Comparison of ENCODE assay signal across 12 cellular contexts in the genomic region with DNA sequence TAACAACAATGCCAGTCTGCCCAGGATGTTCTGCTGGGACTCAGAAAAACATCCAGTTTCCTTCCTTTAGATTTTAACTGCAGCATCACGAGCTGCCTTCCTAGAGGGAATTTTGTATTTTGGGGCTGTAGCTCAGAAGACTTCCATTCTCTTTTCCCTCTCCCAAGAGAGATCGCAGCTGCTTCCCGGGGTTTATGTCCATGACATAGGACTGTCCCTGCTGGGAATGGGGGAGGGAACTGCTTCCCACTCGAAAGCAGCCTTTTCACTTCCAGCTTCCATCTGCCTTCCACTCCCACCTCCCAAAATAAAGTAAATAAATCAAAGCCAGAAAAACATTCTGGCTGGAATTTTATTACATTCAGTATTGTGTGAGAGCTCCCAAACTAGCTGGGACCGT. TPM values are rescaled to one million over a fixed set of nuclear protein-coding genes. Genes with fewer than 3 reads are reported as not detected.
DNase-seq lines count a peak whose midpoint lies in the region; ATAC-seq lines count a peak whose summit lies in the region.
"Had no signal": no experiment of that assay in that cellular context is flagged by ENCODE, and none has a peak within 500 bp of the region (broad histone marks: within the 10 kb centered on the region; RNA-seq: fewer than 3 reads in every experiment).

No MANE protein-coding gene starts in this region.

- WGBS in mesendoderm (ENCODE audit: extremely low coverage, insufficient coverage, low lambda C conversion rate): no CpG with 5 or more reads among the region's 5 CpGs

- no peak overlapping the region for H2BK120ac ChIP-seq in mesendoderm (ENCODE audit: low read depth, low read length)

- no peak overlapping the region for H3K9ac ChIP-seq in mesendoderm (ENCODE audit: low read length)
- H3K9ac ChIP-seq in subcutaneous abdominal adipose tissue (ENCODE audit: low read length in 5 of 5): peak overlapping the region in 2 of 5 donors; percentile 19 to 40

- peaks cover 52% of the 10 kb centered on the region for H3K4me1 Mint-ChIP-seq in dendritic cell treated with granulocyte-macrophage colony-stimulating factor and Interleukin-4, amounts not matched to agents 40 ng/mL and 50 ng/mL, for 4 days (ENCODE audit: low read depth)

- H3K27ac Mint-ChIP-seq in dendritic cell treated with granulocyte-macrophage colony-stimulating factor and Interleukin-4, amounts not matched to agents 40 ng/mL and 50 ng/mL, for 4 days: peak overlapping the region; percentile 100
- H3K27ac Mint-ChIP-seq: activated naive CD8-positive, alpha-beta T cell treated with anti-CD3 and anti-CD28 coated beads for 36 hours had no signal

- H3K4me2 ChIP-seq in mesendoderm (ENCODE audit: low read length): no peak overlapping the region

- peaks cover 20% of the 10 kb centered on the region for H3K79me2 ChIP-seq in mesendoderm (ENCODE audit: control insufficient read depth, insufficient read depth, low read length)

- H3K27ac ChIP-seq in mesendoderm (ENCODE audit: low read depth, low read length): no peak overlapping the region
- H3K27ac ChIP-seq in subcutaneous abdominal adipose tissue (ENCODE audit: low read depth, low read length): peak overlapping the region; percentile 75

- no peaks in the 10 kb centered on the region for H3K9me3 Mint-ChIP-seq in dendritic cell treated with granulocyte-macrophage colony-stimulating factor and Interleukin-4, amounts not matched to agents 40 ng/mL and 50 ng/mL, for 4 days
- H3K9me3 Mint-ChIP-seq: activated naive CD8-positive, alpha-beta T cell treated with anti-CD3 and anti-CD28 coated beads for 36 hours had no signal

- H3K27me3 ChIP-seq in mesendoderm (ENCODE audit: insufficient read depth, low read length, poor library complexity): no peaks in the 10 kb centered on the region
- no peaks in the 10 kb centered on the region for H3K27me3 ChIP-seq in subcutaneous abdominal adipose tissue (ENCODE audit: control insufficient read depth in 5 of 5, insufficient read depth in 4 of 5, low read length in 5 of 5)

- H3K9me3 ChIP-seq in subcutaneous abdominal adipose tissue (ENCODE audit: control insufficient read depth in 5 of 5, low read length in 5 of 5): no peaks in the 10 kb centered on the region

- H3K36me3 ChIP-seq in mesendoderm (ENCODE audit: control insufficient read depth, insufficient read depth, low read length) (no peaks in the 10 kb centered on the region), subcutaneous abdominal adipose tissue (ENCODE audit: control insufficient read depth in 5 of 5, insufficient read depth in 5 of 5, low read length in 5 of 5) (no peaks in the 10 kb centered on the region)

- H3K4me1 ChIP-seq in mesendoderm (ENCODE audit: control insufficient read depth, low read depth, low read length) (peaks cover 3% of the 10 kb centered on the region), subcutaneous abdominal adipose tissue (ENCODE audit: control insufficient read depth in 5 of 5, insufficient read depth in 5 of 5, low read length in 5 of 5) (peaks cover 9 to 48% (median 38%) of the 10 kb centered on the region in 5 donors)

- no peak overlapping the region for H3K4ac ChIP-seq in mesendoderm (ENCODE audit: low read depth, low read length)

- peaks cover 30% of the 10 kb centered on the region for H3K36me3 Mint-ChIP-seq in dendritic cell treated with granulocyte-macrophage colony-stimulating factor and Interleukin-4, amounts not matched to agents 40 ng/mL and 50 ng/mL, for 4 days (ENCODE audit: low read depth)
- H3K36me3 Mint-ChIP-seq: activated naive CD8-positive, alpha-beta T cell treated with anti-CD3 and anti-CD28 coated beads for 36 hours had no signal

- intact Hi-C loops in dendritic cell treated with granulocyte-macrophage colony-stimulating factor and Interleukin-4, amounts not matched to agents 40 ng/mL and 50 ng/mL, for 4 days (cut with micrococcal nuclease): loop anchor here (10.0 kb wide), 1 partner anchor 652 kb away; no protein-coding TSS in a partner anchor

- peak overlapping the region; percentile 28 for H3K56ac ChIP-seq in mesendoderm (ENCODE audit: low read length)

- H3K27me3 Mint-ChIP-seq in dendritic cell treated with granulocyte-macrophage colony-stimulating factor and Interleukin-4, amounts not matched to agents 40 ng/mL and 50 ng/mL, for 4 days: no peaks in the 10 kb centered on the region
- H3K27me3 Mint-ChIP-seq: activated naive CD8-positive, alpha-beta T cell treated with anti-CD3 and anti-CD28 coated beads for 36 hours had no signal

- H4K5ac ChIP-seq in mesendoderm (ENCODE audit: low read length): no peak overlapping the region

- no peak overlapping the region for H3K4me3 ChIP-seq in mesendoderm (ENCODE audit: low read length)
- no peak overlapping the region for H3K4me3 ChIP-seq in subcutaneous abdominal adipose tissue (ENCODE audit: low read depth in 1 of 5, low read length in 5 of 5)

- H3K23ac ChIP-seq in mesendoderm (ENCODE audit: low read length): no peak overlapping the region

- ATAC-seq in HG03280 (IDR thresholded peaks at IDR 0.05; ENCODE audit: unreplicated experiment) (no peak), GM19328 (IDR thresholded peaks at IDR 0.05; ENCODE audit: unreplicated experiment) (no peak)
- ATAC-seq: sciatic nerve had no signal

- no peak overlapping the region for H2AK5ac ChIP-seq in mesendoderm (ENCODE audit: low read length)

- no peak overlapping the region for H3K4me3 Mint-ChIP-seq in dendritic cell treated with granulocyte-macrophage colony-stimulating factor and Interleukin-4, amounts not matched to agents 40 ng/mL and 50 ng/mL, for 4 days
- H3K4me3 Mint-ChIP-seq: activated naive CD8-positive, alpha-beta T cell treated with anti-CD3 and anti-CD28 coated beads for 36 hours had no signal

- no peak overlapping the region for H3K18ac ChIP-seq in mesendoderm (ENCODE audit: low read length)

- no peak overlapping the region for H4K8ac ChIP-seq in mesendoderm (ENCODE audit: low read depth, low read length)

- peaks cover 16% of the 10 kb centered on the region for H3K79me1 ChIP-seq in mesendoderm (ENCODE audit: low read length)

- H2BK15ac ChIP-seq in mesendoderm (replicated peaks; ENCODE audit: low read depth): no peak overlapping the region

- DNase-seq in LHCN-M2 (ENCODE audit: low read depth) (peak; percentile 43), mesendoderm (no peak), NCI-H446 treated with DMSO at 0.1 percent for 48 hours (lab: John Stamatoyannopoulos, UW) (no peak), AG08395 (ENCODE audit: low spot score) (no peak)
- DNase-seq: activated naive CD8-positive, alpha-beta T cell treated with anti-CD3 and anti-CD28 coated beads for 36 hours; effector CD4-positive, alpha-beta T cell; NCI-H1694 treated with DMSO at 0.1 percent for 48 hours had no signal

- no peak overlapping the region for H2BK5ac ChIP-seq in mesendoderm (ENCODE audit: low read length)

RNA-seq across cellular contexts. Expression of gene LIMS1, which starts 52.4 kb away (rescaled TPM):
- total RNA-seq in LHCN-M2 (2014; rRNA removed): 112 and 198 TPM in 2 replicates
- polyA plus RNA-seq in LHCN-M2 (2012): 72.1 TPM
- 47.1 TPM for polyA plus RNA-seq in mesendoderm (2013, experiment 1 of 2)
- 45.2 TPM for polyA plus RNA-seq in mesendoderm (2013, experiment 2 of 2)
